In genomic region chr12:26124491-26125450, GRCh38 we compare ENCODE assay signal across 8 cellular contexts. TPM values are rescaled to one million over a fixed set of nuclear protein-coding genes. Genes with fewer than 3 reads are reported as not detected.
DNase-seq lines count a peak whose midpoint lies in the region; ATAC-seq, FAIRE-seq and TF ChIP-seq lines count a peak whose summit lies in the region.

Gene BHLHE41, minus strand, starts transcription at chr12:26125037. Its CDS starts 258 bp downstream, at chr12:26124779.

- in situ Hi-C loops in Panc1 (cut with HindIII; ENCODE audit: low pct_unique_long_range_greater_than_20kb, low sequenced_read_pairs): no loop called here

- H3K4me3 ChIP-seq in A673 (ENCODE audit: low read depth, low read length, poor library complexity, severe bottlenecking) (peak within 1 kb of the TSS; percentile 56), Panc1 (ENCODE audit: low read depth in 2 of 2, low read length in 2 of 2) (peak within 1 kb of the TSS; percentile 68 to 90), kidney (ENCODE audit: low read length in 2 of 2) (peak within 1 kb of the TSS; percentile 70 to 72), skeletal muscle tissue (ENCODE audit: low read length in 3 of 3) (peak within 1 kb of the TSS; percentile 86 to 99 (median 91))

- intact Hi-C loops in A673 (cut with micrococcal nuclease; ENCODE audit: unreplicated experiment): loop anchor here (5.0 to 10.0 kb wide), 4 partner anchors 73 to 398 kb away; partner anchors contain the start of gene SSPN
- intact Hi-C loops in Panc1 (cut with micrococcal nuclease; ENCODE audit: unreplicated experiment): loop anchor here (1.0 to 5.0 kb wide), 4 partner anchors 70 to 526 kb away; partner anchors contain the start of gene SSPN
- intact Hi-C loops in kidney (cut with DNase I): no loop called here

- POLR2A ChIA-PET in A673 (lab: Charles Lee; ENCODE audit: low non-redundant PET): no interaction called here
- POLR2A ChIA-PET in Panc1 (lab: Charles Lee): interaction anchor here (0.6 to 2.0 kb wide), 12 partner anchors 10 to 400 kb away, joined by 3 to 18 read pairs (median 4); no protein-coding TSS in a partner anchor

- DNase-seq in A673 (ENCODE audit: low spot score) (peak; percentile 39), GM12892 (ENCODE audit: insufficient read length) (peak; percentile 36), Panc1 (ENCODE audit: low read depth, low spot score) (peak; percentile 81), cerebellum (ENCODE audit: low spot score) (peak; percentile 82), kidney (peak; percentile 91)

- peak within 1 kb of the TSS; percentile 15 to 76 for H3K9ac ChIP-seq in kidney (ENCODE audit: low read length in 2 of 2)
- peak within 1 kb of the TSS; percentile 87 to 99 (median 98) for H3K9ac ChIP-seq in skeletal muscle tissue (ENCODE audit: low read depth in 1 of 3, low read length in 3 of 3)

- no peak for TF ChIP-seq POLR2A in GM12892 (IDR thresholded peaks at IDR 0.05; ENCODE audit: low read depth, low read length)

- no peak within 1 kb of the TSS for H3K27ac ChIP-seq in A673 (ENCODE audit: low read depth, low read length, poor library complexity, severe bottlenecking)
- H3K27ac ChIP-seq in Panc1 (ENCODE audit: low read length): peak within 1 kb of the TSS; percentile 100
- H3K27ac ChIP-seq in kidney (ENCODE audit: low read depth in 2 of 2, low read length in 2 of 2): peak within 1 kb of the TSS; percentile 71 to 82
- peak within 1 kb of the TSS; percentile 100 for H3K27ac ChIP-seq in skeletal muscle tissue (ENCODE audit: low read depth, low read length)

- H3K36me3 ChIP-seq in A673 (ENCODE audit: insufficient read depth, low read length, poor library complexity, severe bottlenecking) (no peaks in the 10 kb centered on the region), Panc1 (ENCODE audit: control insufficient read depth, insufficient read depth, low read length) (no peaks in the 10 kb centered on the region; the same call in 1 of the 2 replicates), kidney (ENCODE audit: control insufficient read depth in 1 of 2, insufficient read depth in 2 of 2, low read length in 2 of 2) (no peaks in the 10 kb centered on the region), skeletal muscle tissue (ENCODE audit: control insufficient read depth in 3 of 3, insufficient read depth in 3 of 3, low read length in 3 of 3) (peaks cover 0 to 4% (median 0%) of the 10 kb centered on the region in 3 donors)

- TSS peak; percentile 70 for BruUV-seq in A673 (replicated peaks; lab: Mats Ljungman, UMichigan)
- TSS peak; percentile 80 for BruUV-seq in Panc1 (replicated peaks; lab: Mats Ljungman, UMichigan)

- H3K4me1 ChIP-seq in A673 (ENCODE audit: insufficient read depth, low read length, poor library complexity, severe bottlenecking): peaks cover 15% of the 10 kb centered on the region
- peaks cover 48% of the 10 kb centered on the region for H3K4me1 ChIP-seq in Panc1 (ENCODE audit: control insufficient read depth, insufficient read depth, low read length)
- H3K4me1 ChIP-seq in kidney (ENCODE audit: control insufficient read depth in 1 of 2, insufficient read depth in 1 of 2, low read depth in 1 of 2, low read length in 2 of 2): peaks cover 4 to 13% of the 10 kb centered on the region in 2 donors
- H3K4me1 ChIP-seq in skeletal muscle tissue (ENCODE audit: control insufficient read depth in 3 of 3, insufficient read depth in 3 of 3, low read length in 3 of 3): peaks cover 8 to 34% (median 30%) of the 10 kb centered on the region in 3 donors

- H3K27me3 ChIP-seq in A673 (replicated peaks; ENCODE audit: insufficient read depth, low read depth, low read length, poor library complexity) (peaks cover 55% of the 10 kb centered on the region), Panc1 (ENCODE audit: control insufficient read depth, insufficient read depth, low read length) (peaks cover 5% of the 10 kb centered on the region; the same call in 1 of the 2 replicates), skeletal muscle tissue (ENCODE audit: control insufficient read depth in 3 of 3, insufficient read depth in 3 of 3, low read length in 3 of 3) (no peaks in the 10 kb centered on the region)

- H3K9me3 ChIP-seq in A673 (ENCODE audit: low read depth, low read length, poor library complexity, severe bottlenecking) (no peaks in the 10 kb centered on the region), Panc1 (ENCODE audit: control insufficient read depth, insufficient read depth, low read depth, low read length) (no peaks in the 10 kb centered on the region), kidney (ENCODE audit: control insufficient read depth in 1 of 2, low read length in 2 of 2) (no peaks in the 10 kb centered on the region), skeletal muscle tissue (ENCODE audit: control insufficient read depth in 3 of 3, low read length in 3 of 3) (no peaks in the 10 kb centered on the region)

- TF ChIP-seq CTCF in A673 (conservative IDR thresholded peaks at IDR 0.05; ENCODE audit: low read depth, low read length): no peak
- TF ChIP-seq CTCF in Panc1 (IDR thresholded peaks at IDR 0.05): peak; percentile 7; the same call in 1 of the 2 replicates
- TF ChIP-seq CTCF in kidney (IDR thresholded peaks at IDR 0.05; ENCODE audit: borderline replicate concordance, extremely low read depth, insufficient read depth): no peak

- CTCF ChIA-PET in A673 (lab: Charles Lee) (no interaction called here), Panc1 (lab: Charles Lee) (interaction anchor here (0.7 to 2.7 kb wide), 3 partner anchors 150 to 825 kb away, joined by 4 to 12 read pairs (median 5); no protein-coding TSS in a partner anchor)

- FAIRE-seq in GM12892 (lab: Jason Lieb, UNC) (peak; percentile 94), kidney (lab: Jason Lieb, UNC) (no peak)

- ATAC-seq in Panc1 (peak; percentile 52), HG03565 (IDR thresholded peaks at IDR 0.05; ENCODE audit: unreplicated experiment) (no peak), GM18498 (IDR thresholded peaks at IDR 0.05; ENCODE audit: unreplicated experiment) (no peak)

RNA-seq across cellular contexts. Expression of gene BHLHE41, which starts in this region (rescaled TPM):
- 4.3 and 4.8 TPM in 2 replicates for total RNA-seq in A673 (2021)
- polyA plus RNA-seq in GM12892 (2012; ENCODE audit: missing spikeins): 1.5 TPM
- 147 TPM for total RNA-seq in Panc1 (2021; ENCODE audit: unreplicated experiment)
- polyA plus RNA-seq in Panc1 (2012; ENCODE audit: insufficient read length): 88.0 TPM
- total RNA-seq in cerebellum: 6.6 TPM
- 34.3 TPM for total RNA-seq in kidney
- 2.2 TPM for polyA plus RNA-seq in kidney (ENCODE audit: insufficient read depth, low read depth, low replicate concordance)
- total RNA-seq in skeletal muscle tissue: 1.0 TPM

Comparison
In these comparisons a context has a peak if more than half of its experiments do, and no peak if none do; other contexts are left out.
1. DNase-seq: peak in every context shown above with its lines; median percentile 91 in kidney; 82 in cerebellum; 81 in Panc1; 39 in A673; 36 in GM12892.